In the genomic region with DNA sequence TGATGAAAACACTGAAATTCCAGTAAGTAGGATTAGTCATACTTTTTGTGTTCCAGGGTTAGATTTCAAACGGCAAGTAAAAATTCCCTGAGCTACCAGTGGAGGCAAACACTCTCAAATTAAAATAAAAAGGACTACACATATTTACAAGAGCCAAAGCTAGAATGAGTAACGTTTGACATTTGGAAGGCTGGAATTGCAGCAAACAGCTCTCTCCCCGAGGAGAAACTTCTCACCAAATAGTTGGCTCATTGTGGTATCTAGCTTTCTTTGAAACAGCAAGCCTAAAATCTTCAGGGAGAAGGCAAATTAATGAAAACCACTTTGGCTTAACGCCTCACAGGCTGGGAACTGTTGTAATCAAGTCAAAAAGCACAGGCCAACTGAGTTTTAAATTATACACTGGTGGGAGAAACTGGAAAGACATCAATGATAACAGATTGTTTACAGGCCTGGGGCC, we compare ENCODE assay signal across 1 cellular context.
TF ChIP-seq lines count a peak whose summit lies in the region.

No MANE protein-coding gene starts in this region.

TF ChIP-seq in IMR-90, 13 proteins besides CTCF, POLR2A, EP300 and RAD21:
- TF ChIP-seq, protein P1, sequence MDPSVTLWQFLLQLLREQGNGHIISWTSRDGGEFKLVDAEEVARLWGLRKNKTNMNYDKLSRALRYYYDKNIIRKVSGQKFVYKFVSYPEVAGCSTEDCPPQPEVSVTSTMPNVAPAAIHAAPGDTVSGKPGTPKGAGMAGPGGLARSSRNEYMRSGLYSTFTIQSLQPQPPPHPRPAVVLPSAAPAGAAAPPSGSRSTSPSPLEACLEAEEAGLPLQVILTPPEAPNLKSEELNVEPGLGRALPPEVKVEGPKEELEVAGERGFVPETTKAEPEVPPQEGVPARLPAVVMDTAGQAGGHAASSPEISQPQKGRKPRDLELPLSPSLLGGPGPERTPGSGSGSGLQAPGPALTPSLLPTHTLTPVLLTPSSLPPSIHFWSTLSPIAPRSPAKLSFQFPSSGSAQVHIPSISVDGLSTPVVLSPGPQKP (IDR thresholded peaks at IDR 0.05; ENCODE audit: borderline replicate concordance, low read depth, low read length), result no peak
- TF ChIP-seq CEBPB (IDR thresholded peaks at IDR 0.05; ENCODE audit: low read depth, low read length) (0 out of 2 replicates have a peak, but pooled peaks have one; percentile 28), FOS (IDR thresholded peaks at IDR 0.05; ENCODE audit: low read depth, low read length) (peak; percentile 52; the same call in 1 of the 2 replicates)
